9 cellular contexts compared by ENCODE assay signal in genomic region chr13:24860775-24861174, GRCh38.
"Had no signal": no experiment of that assay in that cellular context is flagged by ENCODE, and none has a peak within 500 bp of the region (broad histone marks: within the 10 kb centered on the region; RNA-seq: fewer than 3 reads in every experiment).

No MANE protein-coding gene starts in this region.

- H3K4me3 ChIP-seq: GM23248, GM23338, HAP-1 had no signal

- H3K27ac Mint-ChIP-seq: GM23338, H9, HFFc6 had no signal

- ATAC-seq: GM23338, HCT116 had no signal

- H3K9me3 Mint-ChIP-seq: GM23338, H9, HFFc6 had no signal

- H3K27ac ChIP-seq: GM23248 had no signal

- H3K4me1 Mint-ChIP-seq: GM23338 had no signal

- H3K4me3 Mint-ChIP-seq: GM23338, H9, HFFc6 had no signal

- H3K9me3 ChIP-seq: HAP-1 had no signal

- H3K9ac ChIP-seq: GM23248 had no signal

- H3K36me3 ChIP-seq: HAP-1 had no signal

- DNase-seq: GM23248, GOT3, H7, H9, HCEC 1CT, HFFc6 had no signal
